Comparison of ENCODE assay signal across 1 cellular context in the genomic region with DNA sequence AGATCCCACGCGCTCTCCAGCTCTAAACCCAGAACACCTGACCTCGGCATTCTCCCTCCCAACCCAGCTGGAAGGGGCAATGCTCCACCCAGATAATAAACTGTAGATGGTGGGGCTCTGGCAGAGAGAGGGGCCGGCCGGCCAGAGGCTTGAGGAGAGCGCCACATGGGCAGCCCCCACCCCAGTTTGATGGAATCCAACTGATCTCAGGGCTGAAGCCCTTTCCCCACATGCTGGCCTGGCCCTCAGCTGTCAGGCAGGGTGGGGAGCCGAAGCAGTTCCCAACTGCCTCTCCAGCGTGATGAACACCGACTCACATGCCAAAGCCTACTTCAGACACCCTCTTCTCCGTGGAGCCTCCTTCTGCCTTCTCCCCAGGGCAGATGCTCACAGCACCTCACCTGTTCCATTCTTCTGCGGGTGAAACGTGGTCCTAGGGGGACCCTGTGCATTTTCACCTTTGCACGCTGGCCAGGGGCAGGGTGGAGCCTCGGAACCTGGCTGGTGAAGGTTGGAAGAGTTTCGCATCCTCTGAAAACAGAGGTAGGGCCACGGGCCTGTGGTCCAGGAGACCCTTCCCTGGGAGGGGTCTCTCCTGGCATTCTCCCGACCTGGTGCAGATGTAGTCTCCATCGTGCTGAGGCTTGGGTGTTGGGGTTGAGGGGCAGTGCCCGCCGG.
TF ChIP-seq lines count a peak whose summit lies in the region.

No MANE protein-coding gene starts in this region.

TF ChIP-seq in SK-N-SH treated with all-trans-retinoic acid at 6 μM for 48 hours, 23 proteins besides CTCF, POLR2A, EP300 and RAD21 (continued from another document):
- TF ChIP-seq, protein P1, sequence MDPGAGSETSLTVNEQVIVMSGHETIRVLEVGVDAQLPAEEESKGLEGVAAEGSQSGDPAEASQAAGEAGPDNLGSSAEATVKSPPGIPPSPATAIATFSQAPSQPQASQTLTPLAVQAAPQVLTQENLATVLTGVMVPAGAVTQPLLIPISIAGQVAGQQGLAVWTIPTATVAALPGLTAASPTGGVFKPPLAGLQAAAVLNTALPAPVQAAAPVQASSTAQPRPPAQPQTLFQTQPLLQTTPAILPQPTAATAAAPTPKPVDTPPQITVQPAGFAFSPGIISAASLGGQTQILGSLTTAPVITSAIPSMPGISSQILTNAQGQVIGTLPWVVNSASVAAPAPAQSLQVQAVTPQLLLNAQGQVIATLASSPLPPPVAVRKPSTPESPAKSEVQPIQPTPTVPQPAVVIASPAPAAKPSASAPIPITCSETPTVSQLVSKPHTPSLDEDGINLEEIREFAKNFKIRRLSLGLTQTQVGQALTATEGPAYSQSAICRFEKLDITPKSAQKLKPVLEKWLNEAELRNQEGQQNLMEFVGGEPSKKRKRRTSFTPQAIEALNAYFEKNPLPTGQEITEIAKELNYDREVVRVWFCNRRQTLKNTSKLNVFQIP (CRISPR knock-in tag; IDR thresholded peaks at IDR 0.05; ENCODE audit: borderline replicate concordance, low read depth): no peak
- TF ChIP-seq ZC3H10 (CRISPR knock-in tag; IDR thresholded peaks at IDR 0.05): no peak
- TF ChIP-seq ZNF70 (CRISPR knock-in tag; IDR thresholded peaks at IDR 0.05): no peak
- no peak for TF ChIP-seq GLIS3 (CRISPR knock-in tag; IDR thresholded peaks at IDR 0.05)
- TF ChIP-seq ZNF565 (CRISPR knock-in tag; conservative IDR thresholded peaks at IDR 0.05; ENCODE audit: low read depth): no peak
- TF ChIP-seq TCF4 (CRISPR knock-in tag; IDR thresholded peaks at IDR 0.05; ENCODE audit: borderline replicate concordance): no peak
- TF ChIP-seq ZFP30 (CRISPR knock-in tag; IDR thresholded peaks at IDR 0.05): no peak
- no peak for TF ChIP-seq PPARA (CRISPR knock-in tag; IDR thresholded peaks at IDR 0.05; ENCODE audit: borderline replicate concordance)
- TF ChIP-seq ISL1 (CRISPR knock-in tag; IDR thresholded peaks at IDR 0.05): no peak
- TF ChIP-seq BACH2 (CRISPR knock-in tag; IDR thresholded peaks at IDR 0.05; ENCODE audit: borderline replicate concordance): no peak
